Comparison of ENCODE assay signal across 7 cellular contexts in the genomic region with DNA sequence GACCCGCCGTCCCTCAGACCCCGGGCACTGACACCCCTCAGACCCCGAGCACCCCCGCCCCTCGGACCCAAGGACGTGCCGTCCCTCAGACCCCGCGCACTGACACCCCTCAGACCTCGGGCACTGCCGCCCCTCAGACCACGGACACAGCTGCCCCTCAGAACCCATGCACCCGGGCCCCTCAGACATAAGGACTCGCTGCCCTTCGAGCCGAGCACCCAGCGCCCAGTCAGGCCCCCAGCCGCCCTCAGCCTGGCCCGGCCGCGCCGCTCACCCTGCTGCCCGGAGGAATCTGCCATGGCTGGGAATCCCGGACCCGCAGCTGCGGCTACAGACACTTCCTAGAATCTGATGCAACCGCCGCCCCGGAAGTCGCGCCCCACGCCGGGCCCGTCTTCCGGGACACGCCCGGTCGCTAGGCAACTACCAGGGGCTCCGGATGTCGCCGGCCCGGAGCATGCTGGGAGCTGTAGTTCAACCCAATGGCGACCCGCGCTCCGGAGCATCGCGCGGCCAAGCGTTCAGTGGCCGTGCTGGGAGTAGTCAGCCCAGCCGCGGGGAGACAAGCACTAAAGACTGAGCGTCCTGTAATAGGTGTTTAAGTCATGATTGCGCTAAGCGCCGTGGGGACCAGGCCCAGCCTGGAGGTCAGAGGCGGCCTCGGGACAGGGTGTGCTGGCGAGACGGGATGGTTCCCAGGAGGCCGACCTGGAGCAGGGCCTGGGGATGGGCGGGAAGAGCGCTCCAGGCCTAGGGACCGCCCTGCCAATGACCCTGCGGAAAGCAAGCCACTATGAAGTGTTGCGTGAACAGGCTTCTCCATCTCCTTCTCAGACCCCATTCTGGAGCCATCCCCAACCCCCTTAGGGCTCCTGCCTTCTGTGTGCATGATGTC.
DNase-seq lines count a peak whose midpoint lies in the region; ATAC-seq and TF ChIP-seq lines count a peak whose summit lies in the region.

Gene CARS1, minus strand, starts transcription at position 355 of the 895 bp plus-strand sequence. Its CDS starts 56 bp downstream, at position 299.

- peak; percentile 86 to 93 for DNase-seq in NCI-H1930 (lab: John Stamatoyannopoulos, UW)
- DNase-seq in T-helper 9 cell = peak; percentile 91
- DNase-seq in astrocyte of the cerebellum (ENCODE audit: low read depth) = peak; percentile 77
- peak; percentile 89 to 93 for DNase-seq in hippocampal formation (lab: John Stamatoyannopoulos, UW)
- DNase-seq in retinal pigment epithelial cell (ENCODE audit: low read depth) = peak; percentile 74

- ATAC-seq in GM18502 (IDR thresholded peaks at IDR 0.05; ENCODE audit: poor library complexity, unreplicated experiment) (peak; percentile 96), HG02970 (IDR thresholded peaks at IDR 0.05; ENCODE audit: low FRiP score, unreplicated experiment) (peak; percentile 89)

- TF ChIP-seq CTCF in astrocyte of the cerebellum (IDR thresholded peaks at IDR 0.05; ENCODE audit: low read depth, low read length, missing control alignments) (no peak), retinal pigment epithelial cell (conservative IDR thresholded peaks at IDR 0.05; ENCODE audit: low read depth, low read length) (no peak)

- H3K4me3 ChIP-seq in astrocyte of the cerebellum (ENCODE audit: low read depth, low read length) (peak within 1 kb of the TSS; percentile 93), retinal pigment epithelial cell (ENCODE audit: low read length) (peak within 1 kb of the TSS; percentile 86)

- in situ Hi-C loops in astrocyte of the cerebellum (cut with HindIII; ENCODE audit: low sequenced_read_pairs) = no loop called here

Comparison
In these comparisons a context has a peak if more than half of its experiments do, and no peak if none do; other contexts are left out.
1. Peak in every context shown above with its lines: DNase-seq, ATAC-seq and H3K4me3 ChIP-seq.